Comparison of ENCODE assay signal across 19 cellular contexts in the genomic region with DNA sequence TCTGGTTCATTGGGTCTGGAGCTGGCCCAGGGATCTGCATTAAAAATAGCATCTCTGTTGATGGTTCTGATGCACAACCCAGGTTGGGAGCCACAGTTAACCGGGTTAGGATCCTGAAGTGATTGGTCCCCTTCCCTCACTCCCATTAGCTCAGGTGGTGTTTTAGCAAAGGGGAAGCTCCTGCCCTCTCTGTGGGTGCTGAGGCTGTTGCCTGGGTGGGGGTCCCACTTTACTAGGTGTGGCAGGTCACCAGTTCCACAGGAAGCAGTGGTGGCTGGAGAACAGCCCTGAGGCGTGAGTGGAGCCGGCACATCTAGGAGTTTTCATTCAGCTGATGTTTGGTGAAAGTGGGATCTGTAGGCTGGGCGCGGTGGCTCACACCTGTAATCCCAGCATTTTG.
"Had no signal": no experiment of that assay in that cellular context is flagged by ENCODE, and none has a peak within 500 bp of the region (broad histone marks: within the 10 kb centered on the region; RNA-seq: fewer than 3 reads in every experiment).

No MANE protein-coding gene starts in this region.

- H3K9me3 ChIP-seq: breast epithelium, colonic mucosa, lower lobe of right lung, ovary, tibial nerve had no signal

- H3K36me3 ChIP-seq: breast epithelium, colonic mucosa, lower lobe of right lung, ovary, tibial nerve had no signal

- H3K4me1 ChIP-seq: breast epithelium, colonic mucosa had no signal

- H3K27ac Mint-ChIP-seq: activated B cell treated with CpG ODN at 0.5 μM for 24 hours; activated naive CD8-positive, alpha-beta T cell treated with anti-CD3 and anti-CD28 coated beads, Interleukin-2, amount 10 ng/mL, durations not matched to agents 7 days and 5 days; natural killer cell; stimulated activated naive CD8-positive, alpha-beta T cell treated with anti-CD3 and anti-CD28 coated beads, Interleukin-15, Interleukin-2, amounts not matched to agents 100 ng/mL and 50 ng/mL, for 24 hours had no signal

- H3K4me1 Mint-ChIP-seq: activated B cell treated with CpG ODN at 0.5 μM for 24 hours had no signal

- H3K4me3 Mint-ChIP-seq: activated B cell treated with CpG ODN at 0.5 μM for 24 hours; activated naive CD8-positive, alpha-beta T cell treated with anti-CD3 and anti-CD28 coated beads, Interleukin-2, amount 10 ng/mL, durations not matched to agents 7 days and 5 days; natural killer cell; stimulated activated naive CD8-positive, alpha-beta T cell treated with anti-CD3 and anti-CD28 coated beads, Interleukin-15, Interleukin-2, amounts not matched to agents 100 ng/mL and 50 ng/mL, for 24 hours; T-helper 17 cell had no signal

- ATAC-seq: lower lobe of right lung, natural killer cell, right cardiac atrium, T-helper 17 cell had no signal

- H3K4me3 ChIP-seq: breast epithelium, colonic mucosa, dorsolateral prefrontal cortex, lower lobe of right lung, ovary, tibial nerve had no signal

- FAIRE-seq: keratinocyte had no signal

- H3K36me3 Mint-ChIP-seq: natural killer cell had no signal

- DNase-seq: activated B cell treated with CpG ODN at 0.5 μM for 24 hours; activated CD4-positive, alpha-beta T cell treated with anti-CD3 and anti-CD28 coated beads for 4 hours; activated CD4-positive, alpha-beta T cell treated with anti-CD3 and anti-CD28 coated beads, Interleukin-2, amount 50 U/mL, for 48 hours; activated gamma-delta T cell treated with Interleukin-2 at 50 U/mL for 16 hours; activated naive CD8-positive, alpha-beta T cell treated with anti-CD3 and anti-CD28 coated beads, Interleukin-2, amount 10 ng/mL, durations not matched to agents 7 days and 5 days; amniotic stem cell; colonic mucosa; dorsolateral prefrontal cortex; lower lobe of right lung; natural killer cell; right cardiac atrium; stimulated activated CD4-positive, alpha-beta T cell treated with anti-CD3 and anti-CD28 coated beads, Interleukin-1b, Interleukin-23, amount 100 ng/mL, for 48 hours; SW 1271; T-helper 17 cell had no signal

- H3K27ac ChIP-seq: breast epithelium, colonic mucosa, lower lobe of right lung, ovary, tibial nerve had no signal

- H3K27me3 ChIP-seq: breast epithelium, colonic mucosa, dorsolateral prefrontal cortex, ovary, tibial nerve had no signal

- H3K27me3 Mint-ChIP-seq: T-helper 17 cell had no signal

- H3K9me3 Mint-ChIP-seq: activated B cell treated with CpG ODN at 0.5 μM for 24 hours; activated naive CD8-positive, alpha-beta T cell treated with anti-CD3 and anti-CD28 coated beads, Interleukin-2, amount 10 ng/mL, durations not matched to agents 7 days and 5 days; stimulated activated naive CD8-positive, alpha-beta T cell treated with anti-CD3 and anti-CD28 coated beads, Interleukin-15, Interleukin-2, amounts not matched to agents 100 ng/mL and 50 ng/mL, for 24 hours had no signal
